In the genomic region with DNA sequence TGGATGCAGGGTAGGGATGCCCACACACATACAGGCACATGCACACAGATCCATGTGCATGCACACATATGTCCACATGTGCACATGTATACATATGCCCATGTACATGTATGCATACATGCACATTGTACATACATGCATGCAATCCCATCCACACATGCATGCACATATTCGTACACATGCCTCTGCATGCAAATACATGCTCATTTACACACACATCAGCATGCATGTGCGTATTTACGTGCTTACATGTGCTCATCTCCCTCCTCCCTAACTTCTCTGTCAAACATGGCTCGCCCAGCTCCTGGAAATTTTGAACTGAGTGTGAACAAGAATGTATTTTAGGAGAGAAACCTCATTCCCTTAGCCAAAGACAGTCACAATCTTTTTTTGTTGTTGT, we compare ENCODE assay signal across 32 cellular contexts. TPM values are rescaled to one million over a fixed set of nuclear protein-coding genes. Genes with fewer than 3 reads are reported as not detected.
"Had no signal": no experiment of that assay in that cellular context is flagged by ENCODE, and none has a peak within 500 bp of the region (broad histone marks: within the 10 kb centered on the region; RNA-seq: fewer than 3 reads in every experiment).

No MANE protein-coding gene starts in this region.

- H3K27me3 ChIP-seq: ovary, testis had no signal

- H3K9me3 ChIP-seq: ovary, psoas muscle, spleen, suprapubic skin, testis, tibial artery, transverse colon, upper lobe of left lung, uterus had no signal

- H3K27ac ChIP-seq: neural progenitor cell, ovary, parathyroid adenoma, psoas muscle, skin epidermis, suprapubic skin, testis, tibial artery, transverse colon, upper lobe of left lung, uterus had no signal

- H3K4me1 ChIP-seq: neural progenitor cell, parathyroid adenoma, psoas muscle, suprapubic skin, transverse colon, upper lobe of left lung, uterus had no signal

- H2AFZ ChIP-seq: neural progenitor cell, parathyroid adenoma had no signal

- H3K79me2 ChIP-seq: parathyroid adenoma had no signal

- H3K36me3 ChIP-seq: neural progenitor cell, ovary, suprapubic skin, tibial artery, transverse colon, upper lobe of left lung, uterus had no signal

- H3K4me2 ChIP-seq: neural progenitor cell, smooth muscle cell had no signal

- H3K4me3 ChIP-seq: neural progenitor cell, ovary, psoas muscle, skin epidermis, smooth muscle cell, suprapubic skin, testis, tibial artery, transverse colon, upper lobe of left lung, uterus had no signal

- H3K9ac ChIP-seq: neural progenitor cell, parathyroid adenoma had no signal

- DNase-seq: naive thymus-derived CD4-positive, alpha-beta T cell; natural killer cell; psoas muscle; right cardiac atrium; spleen; stimulated activated CD4-positive, alpha-beta T cell treated with anti-CD3 and anti-CD28 coated beads, Interleukin-12 subunit alpha, Interleukin-12 subunit beta, amount 100 ng/mL, for 4 hours; stimulated activated CD4-positive, alpha-beta T cell treated with anti-CD3 and anti-CD28 coated beads, Interleukin-1b, Interleukin-23, amount 100 ng/mL, for 48 hours; stimulated activated CD4-positive, alpha-beta T cell treated with anti-CD3 and anti-CD28 coated beads, Interleukin-4, amount 100 ng/mL, for 1 hour; stimulated activated CD4-positive, alpha-beta T cell treated with anti-CD3 and anti-CD28 coated beads, Interleukin-4, amount 100 ng/mL, for 4 hours; stimulated activated CD8-positive, alpha-beta memory T cell treated with anti-CD3 and anti-CD28 coated beads, Interleukin-4, amount 100 ng/mL, for 48 hours; stimulated activated naive CD4-positive, alpha-beta T cell; stimulated activated naive CD8-positive, alpha-beta T cell treated with anti-CD3 and anti-CD28 coated beads, Interleukin-15, amount 100 ng/mL, for 72 hours; stimulated activated naive CD8-positive, alpha-beta T cell treated with anti-CD3 and anti-CD28 coated beads, Interleukin-15, Interleukin-2, amounts not matched to agents 100 U/mL and 50 U/mL, for 24 hours; tibial artery; transverse colon; uterus had no signal

RNA-seq across cellular contexts. Expression of a gene that starts 6.2 kb away (rescaled TPM):
- total RNA-seq: osteoblast, progenitor cell of endocrine pancreas, renal cortical epithelial cell, smooth muscle cell had no signal
- polyA plus RNA-seq: naive thymus-derived CD4-positive, alpha-beta T cell; smooth muscle cell had no signal

RNA-seq across cellular contexts. Expression of a gene that starts 8.9 kb away (rescaled TPM):
- total RNA-seq: naive thymus-derived CD4-positive, alpha-beta T cell; natural killer cell; occipital lobe; osteoblast; progenitor cell of endocrine pancreas; psoas muscle; renal cortical epithelial cell; right cardiac atrium; sciatic nerve; smooth muscle cell; spleen; suprapubic skin; transverse colon; upper lobe of left lung; ureter; uterus had no signal
- polyA plus RNA-seq: naive thymus-derived CD4-positive, alpha-beta T cell; neural cell; psoas muscle; right cardiac atrium; smooth muscle cell had no signal

RNA-seq across cellular contexts. Expression of a gene that starts 45.1 kb away (rescaled TPM):
- total RNA-seq: naive thymus-derived CD4-positive, alpha-beta T cell; natural killer cell; occipital lobe; osteoblast; ovary; psoas muscle; renal cortical epithelial cell; right cardiac atrium; sciatic nerve; spleen; suprapubic skin; transverse colon; upper lobe of left lung; ureter; uterus had no signal
- polyA plus RNA-seq: naive thymus-derived CD4-positive, alpha-beta T cell; ovary; psoas muscle; right cardiac atrium; spleen; thymus had no signal
